In genomic region chr11:75997273-75997552, GRCh38 we compare ENCODE assay signal across 28 cellular contexts.
"Had no signal": no experiment of that assay in that cellular context is flagged by ENCODE, and none has a peak within 500 bp of the region (broad histone marks: within the 10 kb centered on the region; RNA-seq: fewer than 3 reads in every experiment).

No MANE protein-coding gene starts in this region.

- ATAC-seq: activated CD4-positive, alpha-beta T cell treated with anti-CD3 and anti-CD28 coated beads for 36 hours; activated CD8-positive, alpha-beta memory T cell treated with anti-CD3 and anti-CD28 coated beads, Interleukin-2, amount 10 ng/mL, durations not matched to agents 7 days and 5 days; activated CD8-positive, alpha-beta T cell treated with anti-CD3 and anti-CD28 coated beads, Interleukin-2, amount 10 ng/mL, durations not matched to agents 7 days and 5 days; activated naive CD8-positive, alpha-beta T cell treated with anti-CD3 and anti-CD28 coated beads, Interleukin-2, amount 50 U/mL, for 24 hours; body of pancreas; effector memory CD8-positive, alpha-beta T cell; foreskin keratinocyte; gastroesophageal sphincter had no signal

- DNase-seq: activated CD4-positive, alpha-beta memory T cell treated with anti-CD3 and anti-CD28 coated beads for 36 hours; activated CD4-positive, alpha-beta T cell treated with anti-CD3 and anti-CD28 coated beads for 36 hours; activated CD4-positive, alpha-beta T cell treated with anti-CD3 and anti-CD28 coated beads, Interleukin-2, amount 10 ng/mL, durations not matched to agents 24 days and 14 days; activated CD4-positive, CD25-positive, alpha-beta regulatory T cell; activated CD4-positive, CD25-positive, alpha-beta regulatory T cell treated with anti-CD3 and anti-CD28 coated beads, Interleukin-2, amount 50 U/mL, for 72 hours; activated CD8-positive, alpha-beta memory T cell treated with anti-CD3 and anti-CD28 coated beads, Interleukin-2, amount 10 ng/mL, durations not matched to agents 7 days and 5 days; activated CD8-positive, alpha-beta memory T cell treated with anti-CD3 and anti-CD28 coated beads, Interleukin-2, amount 50 U/mL, for 4 hours; activated CD8-positive, alpha-beta T cell treated with anti-CD3 and anti-CD28 coated beads, Interleukin-2, amount 10 ng/mL, durations not matched to agents 7 days and 5 days; activated effector memory CD4-positive, alpha-beta T cell treated with anti-CD3 and anti-CD28 coated beads, Interleukin-2, amount 50 U/mL, for 16 hours; activated naive CD4-positive, alpha-beta T cell treated with anti-CD3 and anti-CD28 coated beads for 36 hours; activated naive CD8-positive, alpha-beta T cell treated with anti-CD3 and anti-CD28 coated beads for 36 hours; activated naive CD8-positive, alpha-beta T cell treated with anti-CD3 and anti-CD28 coated beads, Interleukin-2, amount 50 U/mL, for 24 hours; activated T-cell treated with anti-CD3 and anti-CD28 coated beads, Interleukin-2, amount 50 U/mL, for 1 hour; activated T-cell treated with anti-CD3 and anti-CD28 coated beads, Interleukin-2, amount 50 U/mL, for 48 hours; amygdala; aorta; body of pancreas; caudate nucleus; cortex of kidney; effector CD4-positive, alpha-beta T cell; effector memory CD8-positive, alpha-beta T cell; erythroblast; foreskin keratinocyte; T-helper 2 cell had no signal

- H3K27ac Mint-ChIP-seq: activated CD4-positive, alpha-beta memory T cell treated with anti-CD3 and anti-CD28 coated beads for 36 hours; activated CD4-positive, alpha-beta T cell treated with anti-CD3 and anti-CD28 coated beads for 36 hours; activated CD4-positive, alpha-beta T cell treated with anti-CD3 and anti-CD28 coated beads, Interleukin-2, amount 10 ng/mL, durations not matched to agents 24 days and 14 days; activated CD8-positive, alpha-beta memory T cell treated with anti-CD3 and anti-CD28 coated beads, Interleukin-2, amount 10 ng/mL, durations not matched to agents 7 days and 5 days; activated CD8-positive, alpha-beta T cell treated with anti-CD3 and anti-CD28 coated beads, Interleukin-2, amount 10 ng/mL, durations not matched to agents 7 days and 5 days; activated naive CD4-positive, alpha-beta T cell treated with anti-CD3 and anti-CD28 coated beads for 36 hours; activated naive CD4-positive, alpha-beta T cell treated with anti-CD3 and anti-CD28 coated beads, Interleukin-2, amount 50 U/mL, for 24 hours; activated naive CD8-positive, alpha-beta T cell treated with anti-CD3 and anti-CD28 coated beads for 36 hours; activated naive CD8-positive, alpha-beta T cell treated with anti-CD3 and anti-CD28 coated beads, Interleukin-2, amount 50 U/mL, for 24 hours; activated T-helper 1 cell treated with anti-CD3 and anti-CD28 coated beads, Interleukin-12 subunit alpha, Interleukin-12 subunit beta, Interleukin-2, Interleukin-4 antibody, amounts not matched to agents 30 ng/mL and 10 ng/mL and 1 ng/mL, durations not matched to agents 14 hours and 24 hours and 36 hours; activated T-helper 2 cell treated with anti-CD3 and anti-CD28 coated beads, Interferon-gamma antibody, Interleukin-2, Interleukin-4, amounts not matched to agents 10 μg/mL and 5 μg/mL and 100 μg/mL, durations not matched to agents 14 hours and 24 hours and 36 hours; effector memory CD8-positive, alpha-beta T cell had no signal

- H3K4me3 Mint-ChIP-seq: activated CD4-positive, alpha-beta memory T cell treated with anti-CD3 and anti-CD28 coated beads for 36 hours; activated CD4-positive, alpha-beta T cell treated with anti-CD3 and anti-CD28 coated beads for 36 hours; activated CD4-positive, alpha-beta T cell treated with anti-CD3 and anti-CD28 coated beads, Interleukin-2, amount 10 ng/mL, durations not matched to agents 24 days and 14 days; activated CD8-positive, alpha-beta memory T cell treated with anti-CD3 and anti-CD28 coated beads, Interleukin-2, amount 10 ng/mL, durations not matched to agents 7 days and 5 days; activated CD8-positive, alpha-beta T cell treated with anti-CD3 and anti-CD28 coated beads, Interleukin-2, amount 10 ng/mL, durations not matched to agents 7 days and 5 days; activated naive CD4-positive, alpha-beta T cell treated with anti-CD3 and anti-CD28 coated beads for 36 hours; activated naive CD4-positive, alpha-beta T cell treated with anti-CD3 and anti-CD28 coated beads, Interleukin-2, amount 50 U/mL, for 24 hours; activated naive CD8-positive, alpha-beta T cell treated with anti-CD3 and anti-CD28 coated beads for 36 hours; activated naive CD8-positive, alpha-beta T cell treated with anti-CD3 and anti-CD28 coated beads, Interleukin-2, amount 50 U/mL, for 24 hours; activated T-helper 1 cell treated with anti-CD3 and anti-CD28 coated beads, Interleukin-12 subunit alpha, Interleukin-12 subunit beta, Interleukin-2, Interleukin-4 antibody, amounts not matched to agents 30 ng/mL and 10 ng/mL and 1 ng/mL, durations not matched to agents 14 hours and 24 hours and 36 hours; effector memory CD8-positive, alpha-beta T cell had no signal

- H3K9me3 Mint-ChIP-seq: effector memory CD8-positive, alpha-beta T cell had no signal

- H3K27me3 Mint-ChIP-seq: activated CD4-positive, alpha-beta memory T cell treated with anti-CD3 and anti-CD28 coated beads for 36 hours; activated CD4-positive, alpha-beta T cell treated with anti-CD3 and anti-CD28 coated beads for 36 hours; activated CD4-positive, alpha-beta T cell treated with anti-CD3 and anti-CD28 coated beads, Interleukin-2, amount 10 ng/mL, durations not matched to agents 24 days and 14 days; activated CD8-positive, alpha-beta memory T cell treated with anti-CD3 and anti-CD28 coated beads, Interleukin-2, amount 10 ng/mL, durations not matched to agents 7 days and 5 days; activated naive CD4-positive, alpha-beta T cell treated with anti-CD3 and anti-CD28 coated beads, Interleukin-2, amount 50 U/mL, for 24 hours; activated naive CD8-positive, alpha-beta T cell treated with anti-CD3 and anti-CD28 coated beads for 36 hours; activated naive CD8-positive, alpha-beta T cell treated with anti-CD3 and anti-CD28 coated beads, Interleukin-2, amount 50 U/mL, for 24 hours; effector memory CD8-positive, alpha-beta T cell had no signal

- H3K4me1 Mint-ChIP-seq: activated CD4-positive, alpha-beta T cell treated with anti-CD3 and anti-CD28 coated beads for 36 hours; activated CD4-positive, alpha-beta T cell treated with anti-CD3 and anti-CD28 coated beads, Interleukin-2, amount 10 ng/mL, durations not matched to agents 24 days and 14 days; activated CD8-positive, alpha-beta memory T cell treated with anti-CD3 and anti-CD28 coated beads, Interleukin-2, amount 10 ng/mL, durations not matched to agents 7 days and 5 days; activated naive CD4-positive, alpha-beta T cell treated with anti-CD3 and anti-CD28 coated beads, Interleukin-2, amount 50 U/mL, for 24 hours; activated naive CD8-positive, alpha-beta T cell treated with anti-CD3 and anti-CD28 coated beads, Interleukin-2, amount 50 U/mL, for 24 hours had no signal
